In genomic region chr19:43607238-43608205, GRCh38 we compare ENCODE assay signal across 16 cellular contexts. TPM values are rescaled to one million over a fixed set of nuclear protein-coding genes. Genes with fewer than 3 reads are reported as not detected.
DNase-seq lines count a peak whose midpoint lies in the region; FAIRE-seq and TF ChIP-seq lines count a peak whose summit lies in the region.
"Had no signal": no experiment of that assay in that cellular context is flagged by ENCODE, and none has a peak within 500 bp of the region (broad histone marks: within the 10 kb centered on the region; RNA-seq: fewer than 3 reads in every experiment).

No MANE protein-coding gene starts in this region.

- H3K36me3 ChIP-seq in endothelial cell of umbilical vein (ENCODE audit: control insufficient read depth in 2 of 2, extremely low read depth in 1 of 2, insufficient read depth in 2 of 2, low read length in 2 of 2) = peaks cover 0 to 23% of the 10 kb centered on the region in 2 experiments
- H3K36me3 ChIP-seq in suprapubic skin = peaks cover 26% of the 10 kb centered on the region
- H3K36me3 ChIP-seq: colonic mucosa had no signal

- BruUV-seq in endothelial cell of umbilical vein (replicated peaks; lab: Mats Ljungman, UMichigan) = TSS peak; percentile 47

- H3K27ac ChIP-seq in endothelial cell of umbilical vein (ENCODE audit: insufficient read depth, low read depth, low read length) (no peak overlapping the region), suprapubic skin (peak overlapping the region; percentile 52)
- H3K27ac ChIP-seq: A549, colonic mucosa, right lobe of liver, upper lobe of left lung had no signal

- no peak overlapping the region for H3K4me3 Mint-ChIP-seq in activated CD4-positive, alpha-beta T cell treated with anti-CD3 and anti-CD28 coated beads, Interleukin-2, amount 10 ng/mL, durations not matched to agents 7 days and 5 days
- H3K4me3 Mint-ChIP-seq in activated CD4-positive, alpha-beta T cell treated with anti-CD3 and anti-CD28 coated beads, Interleukin-2, amount 10 ng/mL, durations not matched to agents 24 days and 14 days = no peak overlapping the region

- TF ChIP-seq EP300 in suprapubic skin (IDR thresholded peaks at IDR 0.05) = no peak

- intact Hi-C loops in activated CD4-positive, alpha-beta T cell treated with anti-CD3 and anti-CD28 coated beads, Interleukin-2, amount 10 ng/mL, durations not matched to agents 24 days and 14 days (cut with micrococcal nuclease) = no loop called here
- intact Hi-C loops in endothelial cell of umbilical vein (cut with micrococcal nuclease) = no loop called here

- peaks cover 11% of the 10 kb centered on the region for H3K36me3 Mint-ChIP-seq in activated CD4-positive, alpha-beta T cell treated with anti-CD3 and anti-CD28 coated beads, Interleukin-2, amount 10 ng/mL, durations not matched to agents 7 days and 5 days (ENCODE audit: low read depth)
- H3K36me3 Mint-ChIP-seq in activated CD4-positive, alpha-beta T cell treated with anti-CD3 and anti-CD28 coated beads, Interleukin-2, amount 10 ng/mL, durations not matched to agents 24 days and 14 days (ENCODE audit: low read depth) = peaks cover 6% of the 10 kb centered on the region

- H3K27me3 ChIP-seq in endothelial cell of umbilical vein (ENCODE audit: control insufficient read depth in 2 of 2, insufficient read depth in 2 of 2, low read length in 2 of 2) = no peaks in the 10 kb centered on the region
- H3K27me3 ChIP-seq in suprapubic skin = no peaks in the 10 kb centered on the region
- H3K27me3 ChIP-seq: colonic mucosa, right lobe of liver, upper lobe of left lung had no signal

- no peaks in the 10 kb centered on the region for H3K4me1 ChIP-seq in endothelial cell of umbilical vein (ENCODE audit: control insufficient read depth, extremely low read depth, insufficient read depth, low read length)
- H3K4me1 ChIP-seq in suprapubic skin = peaks cover 24% of the 10 kb centered on the region
- H3K4me1 ChIP-seq: colonic mucosa, right lobe of liver, upper lobe of left lung had no signal

- no peaks in the 10 kb centered on the region for H3K9me1 ChIP-seq in endothelial cell of umbilical vein (replicated peaks; ENCODE audit: control insufficient read depth, extremely low read depth, insufficient read depth, low read length)

- no peak overlapping the region for H2AFZ ChIP-seq in endothelial cell of umbilical vein (ENCODE audit: low read depth, low read length)

- CTCF ChIA-PET in activated CD4-positive, alpha-beta T cell treated with anti-CD3 and anti-CD28 coated beads, Interleukin-2, amount 10 ng/mL, durations not matched to agents 7 days and 5 days (lab: Charles Lee) = interaction anchor here (0.7 to 1.0 kb wide), 2 partner anchors 8 to 13 kb away, joined by 3 to 4 read pairs; no protein-coding TSS in a partner anchor
- CTCF ChIA-PET in endothelial cell of umbilical vein (lab: Charles Lee) = no interaction called here

- peak overlapping the region; percentile 50 for H3K27ac Mint-ChIP-seq in activated CD4-positive, alpha-beta T cell treated with anti-CD3 and anti-CD28 coated beads, Interleukin-2, amount 10 ng/mL, durations not matched to agents 7 days and 5 days
- no peak overlapping the region for H3K27ac Mint-ChIP-seq in activated CD4-positive, alpha-beta T cell treated with anti-CD3 and anti-CD28 coated beads, Interleukin-2, amount 10 ng/mL, durations not matched to agents 24 days and 14 days

- H3K27me3 Mint-ChIP-seq in activated CD4-positive, alpha-beta T cell treated with anti-CD3 and anti-CD28 coated beads, Interleukin-2, amount 10 ng/mL, durations not matched to agents 7 days and 5 days = no peaks in the 10 kb centered on the region
- H3K27me3 Mint-ChIP-seq in activated CD4-positive, alpha-beta T cell treated with anti-CD3 and anti-CD28 coated beads, Interleukin-2, amount 10 ng/mL, durations not matched to agents 24 days and 14 days = no peaks in the 10 kb centered on the region

- no peak overlapping the region for H3K4me2 ChIP-seq in endothelial cell of umbilical vein (ENCODE audit: insufficient read depth, low read length)
- H3K4me2 ChIP-seq: A549 had no signal

- peaks cover 3% of the 10 kb centered on the region for H3K4me1 Mint-ChIP-seq in activated CD4-positive, alpha-beta T cell treated with anti-CD3 and anti-CD28 coated beads, Interleukin-2, amount 10 ng/mL, durations not matched to agents 7 days and 5 days
- no peaks in the 10 kb centered on the region for H3K4me1 Mint-ChIP-seq in activated CD4-positive, alpha-beta T cell treated with anti-CD3 and anti-CD28 coated beads, Interleukin-2, amount 10 ng/mL, durations not matched to agents 24 days and 14 days

- no peak overlapping the region for H3K4me3 ChIP-seq in endothelial cell of umbilical vein (replicated peaks in 1 of 3; ENCODE audit: insufficient read depth in 1 of 3, low read depth in 1 of 3, low read length in 3 of 3)
- H3K4me3 ChIP-seq in suprapubic skin = no peak overlapping the region
- H3K4me3 ChIP-seq: A549, colonic mucosa, right lobe of liver, upper lobe of left lung had no signal

- H4K20me1 ChIP-seq in endothelial cell of umbilical vein (replicated peaks; ENCODE audit: control insufficient read depth, extremely low read depth, insufficient read depth, low read length) = no peaks in the 10 kb centered on the region

- FAIRE-seq in endothelial cell of umbilical vein (lab: Jason Lieb, UNC) = no peak
- FAIRE-seq: A549 had no signal

- POLR2A ChIA-PET in activated CD4-positive, alpha-beta T cell treated with anti-CD3 and anti-CD28 coated beads, Interleukin-2, amount 10 ng/mL, durations not matched to agents 7 days and 5 days (lab: Charles Lee) = no interaction called here
- POLR2A ChIA-PET in endothelial cell of umbilical vein (lab: Charles Lee) = no interaction called here

- no peak overlapping the region for H3K9ac ChIP-seq in endothelial cell of umbilical vein (replicated peaks; ENCODE audit: extremely low read depth, insufficient read depth, low read length)

- dilution Hi-C loops in endothelial cell of umbilical vein (cut with MboI; ENCODE audit: extremely low pct_ligation_motif_present, low sequenced_read_pairs) = no loop called here

- WGBS in suprapubic skin = 70% methylated on average over 28 of the region's 28 CpGs

- DNase-seq in activated CD4-positive, alpha-beta T cell treated with anti-CD3 and anti-CD28 coated beads, Interleukin-2, amount 10 ng/mL, durations not matched to agents 7 days and 5 days = no peak
- no peak for DNase-seq in activated CD4-positive, alpha-beta T cell treated with anti-CD3 and anti-CD28 coated beads, Interleukin-2, amount 10 ng/mL, durations not matched to agents 24 days and 14 days
- no peak for DNase-seq in endothelial cell of umbilical vein (ENCODE audit: low read depth, low spot score)
- DNase-seq in suprapubic skin (ENCODE audit: low spot score in 2 of 2) = no peak
- DNase-seq in NCI-H510A (lab: John Stamatoyannopoulos, UW) = no peak
- DNase-seq in dermis blood vessel endothelial cell = no peak
- DNase-seq: activated naive CD4-positive, alpha-beta T cell treated with anti-CD3 and anti-CD28 coated beads, Interleukin-2, amount 50 U/mL, for 16 hours; colonic mucosa; DND-41; H7; NCI-H2227 treated with DMSO at 0.1 percent for 48 hours; PC-3; T-helper 1 cell; upper lobe of left lung had no signal

- H3K9me3 ChIP-seq in endothelial cell of umbilical vein (replicated peaks; ENCODE audit: control insufficient read depth, insufficient read depth, low read length) (no peaks in the 10 kb centered on the region), suprapubic skin (no peaks in the 10 kb centered on the region)
- H3K9me3 ChIP-seq: A549, colonic mucosa, right lobe of liver, upper lobe of left lung had no signal

- TF ChIP-seq POLR2A in endothelial cell of umbilical vein (IDR thresholded peaks at IDR 0.05; ENCODE audit: low read depth, low read length) (no peak), suprapubic skin (IDR thresholded peaks at IDR 0.05) (no peak)

- no peaks in the 10 kb centered on the region for H3K9me3 Mint-ChIP-seq in activated CD4-positive, alpha-beta T cell treated with anti-CD3 and anti-CD28 coated beads, Interleukin-2, amount 10 ng/mL, durations not matched to agents 7 days and 5 days
- no peaks in the 10 kb centered on the region for H3K9me3 Mint-ChIP-seq in activated CD4-positive, alpha-beta T cell treated with anti-CD3 and anti-CD28 coated beads, Interleukin-2, amount 10 ng/mL, durations not matched to agents 24 days and 14 days

- TF ChIP-seq CTCF in endothelial cell of umbilical vein (IDR thresholded peaks at IDR 0.05; ENCODE audit: extremely low read depth in 1 of 2, insufficient read depth in 1 of 2, low read depth in 1 of 2, low read length in 2 of 2) (no peak), suprapubic skin (IDR thresholded peaks at IDR 0.05) (no peak)

- peaks cover 4% of the 10 kb centered on the region for H3K79me2 ChIP-seq in endothelial cell of umbilical vein (ENCODE audit: control insufficient read depth, insufficient read depth, low read length)

RNA-seq across cellular contexts. Expression of gene SRRM5, which starts 4.4 kb away (rescaled TPM):
- total RNA-seq in activated CD4-positive, alpha-beta T cell treated with anti-CD3 and anti-CD28 coated beads, Interleukin-2, amount 10 ng/mL, durations not matched to agents 7 days and 5 days = under 1 TPM; 0.50 to 0.79 TPM
- total RNA-seq in activated CD4-positive, alpha-beta T cell treated with anti-CD3 and anti-CD28 coated beads, Interleukin-2, amount 10 ng/mL, durations not matched to agents 24 days and 14 days = 0.19 and 0.37 TPM in 2 replicates
- total RNA-seq in endothelial cell of umbilical vein (0.27 and 0.32 TPM in 2 replicates), suprapubic skin (1 to 10 TPM in 1 of 4 donors, not detected in 3; 1.4 TPM), dermis blood vessel endothelial cell (0.05 and 0.17 TPM in 2 replicates)
- 0.13 and 0.17 TPM in 2 replicates for polyA plus RNA-seq in endothelial cell of umbilical vein
- 0.08 and 0.13 TPM in 2 replicates for polyA plus RNA-seq in endothelial cell of umbilical vein (2011; cell fraction: cytosol; rRNA removed)
- polyA plus RNA-seq in endothelial cell of umbilical vein (2011; cell fraction: nucleus; rRNA removed) = 0.76 and 0.88 TPM in 2 replicates
- 0.20 and 0.37 TPM in 2 replicates for polyA plus RNA-seq in endothelial cell of umbilical vein (2012)
- 0.15 and 0.22 TPM in 2 replicates for polyA minus RNA-seq in endothelial cell of umbilical vein
- polyA minus RNA-seq in endothelial cell of umbilical vein (2011; cell fraction: cytosol; rRNA and poly(A)+ RNA removed) = not detected
- polyA minus RNA-seq in endothelial cell of umbilical vein (2011; cell fraction: nucleus; rRNA and poly(A)+ RNA removed) = 0.29 and 0.34 TPM in 2 replicates

RNA-seq across cellular contexts. Expression of gene ZNF576, which starts 11.1 kb away (rescaled TPM):
- total RNA-seq in activated CD4-positive, alpha-beta T cell treated with anti-CD3 and anti-CD28 coated beads, Interleukin-2, amount 10 ng/mL, durations not matched to agents 7 days and 5 days = 10 to 100 TPM; 14.1 to 14.9 TPM
- 14.4 and 15.3 TPM in 2 replicates for total RNA-seq in activated CD4-positive, alpha-beta T cell treated with anti-CD3 and anti-CD28 coated beads, Interleukin-2, amount 10 ng/mL, durations not matched to agents 24 days and 14 days
- total RNA-seq in endothelial cell of umbilical vein (19.5 and 20.3 TPM in 2 replicates), suprapubic skin (10 to 100 TPM in 3 of 4 donors, 1 to 10 TPM in 1; 9.2 to 20.8 (median 13.7) TPM), dermis blood vessel endothelial cell (10.8 and 12.6 TPM in 2 replicates)
- polyA plus RNA-seq in endothelial cell of umbilical vein = 27.7 and 38.3 TPM in 2 replicates
- 15.7 and 19.2 TPM in 2 replicates for polyA plus RNA-seq in endothelial cell of umbilical vein (2011; cell fraction: cytosol; rRNA removed)
- polyA plus RNA-seq in endothelial cell of umbilical vein (2011; cell fraction: nucleus; rRNA removed) = 6.8 and 7.3 TPM in 2 replicates
- 14.8 and 16.0 TPM in 2 replicates for polyA plus RNA-seq in endothelial cell of umbilical vein (2012)
- 6.9 and 8.5 TPM in 2 replicates for polyA minus RNA-seq in endothelial cell of umbilical vein
- polyA minus RNA-seq in endothelial cell of umbilical vein (2011; cell fraction: cytosol; rRNA and poly(A)+ RNA removed) = 5.0 TPM
- 6.8 and 9.3 TPM in 2 replicates for polyA minus RNA-seq in endothelial cell of umbilical vein (2011; cell fraction: nucleus; rRNA and poly(A)+ RNA removed)

RNA-seq across cellular contexts. Expression of gene IRGQ, which starts 11.6 kb away (rescaled TPM):
- total RNA-seq in activated CD4-positive, alpha-beta T cell treated with anti-CD3 and anti-CD28 coated beads, Interleukin-2, amount 10 ng/mL, durations not matched to agents 7 days and 5 days = 1 to 10 TPM; 9.0 to 9.7 TPM
- 31.5 and 32.7 TPM in 2 replicates for total RNA-seq in activated CD4-positive, alpha-beta T cell treated with anti-CD3 and anti-CD28 coated beads, Interleukin-2, amount 10 ng/mL, durations not matched to agents 24 days and 14 days
- total RNA-seq in endothelial cell of umbilical vein = 33.2 and 34.1 TPM in 2 replicates
- 15.8 and 16.0 TPM in 2 replicates for polyA plus RNA-seq in endothelial cell of umbilical vein
- polyA plus RNA-seq in endothelial cell of umbilical vein (2011; cell fraction: cytosol; rRNA removed) = 14.4 and 14.7 TPM in 2 replicates
- 15.9 and 18.4 TPM in 2 replicates for polyA plus RNA-seq in endothelial cell of umbilical vein (2011; cell fraction: nucleus; rRNA removed)
- polyA plus RNA-seq in endothelial cell of umbilical vein (2012) = 6.1 and 6.9 TPM in 2 replicates
- polyA minus RNA-seq in endothelial cell of umbilical vein = 33.0 and 35.5 TPM in 2 replicates
- polyA minus RNA-seq in endothelial cell of umbilical vein (2011; cell fraction: cytosol; rRNA and poly(A)+ RNA removed) = 5.2 TPM
- 9.2 and 11.1 TPM in 2 replicates for polyA minus RNA-seq in endothelial cell of umbilical vein (2011; cell fraction: nucleus; rRNA and poly(A)+ RNA removed)
- 10 to 100 TPM; 17.2 to 24.7 (median 19.9) TPM for total RNA-seq in suprapubic skin
- total RNA-seq in dermis blood vessel endothelial cell = 27.2 and 34.6 TPM in 2 replicates

RNA-seq across cellular contexts. Expression of gene ZNF428, which starts 11.9 kb away (rescaled TPM):
- total RNA-seq in activated CD4-positive, alpha-beta T cell treated with anti-CD3 and anti-CD28 coated beads, Interleukin-2, amount 10 ng/mL, durations not matched to agents 7 days and 5 days = 10 to 100 TPM; 24.5 to 30.5 TPM
- total RNA-seq in activated CD4-positive, alpha-beta T cell treated with anti-CD3 and anti-CD28 coated beads, Interleukin-2, amount 10 ng/mL, durations not matched to agents 24 days and 14 days = 18.1 and 19.4 TPM in 2 replicates
- 51.8 and 56.2 TPM in 2 replicates for total RNA-seq in endothelial cell of umbilical vein
- polyA plus RNA-seq in endothelial cell of umbilical vein = 29.2 and 30.7 TPM in 2 replicates
- polyA plus RNA-seq in endothelial cell of umbilical vein (2011; cell fraction: cytosol; rRNA removed) = 36.3 and 53.6 TPM in 2 replicates
- polyA plus RNA-seq in endothelial cell of umbilical vein (2011; cell fraction: nucleus; rRNA removed) = 16.4 and 19.4 TPM in 2 replicates
- 36.4 and 59.1 TPM in 2 replicates for polyA plus RNA-seq in endothelial cell of umbilical vein (2012)
- 6.9 and 13.4 TPM in 2 replicates for polyA minus RNA-seq in endothelial cell of umbilical vein
- polyA minus RNA-seq in endothelial cell of umbilical vein (2011; cell fraction: cytosol; rRNA and poly(A)+ RNA removed) = 2.5 TPM
- 5.4 and 7.9 TPM in 2 replicates for polyA minus RNA-seq in endothelial cell of umbilical vein (2011; cell fraction: nucleus; rRNA and poly(A)+ RNA removed)
- 10 to 100 TPM; 10.6 to 19.3 (median 17.5) TPM for total RNA-seq in suprapubic skin
- total RNA-seq in dermis blood vessel endothelial cell = 41.5 and 46.5 TPM in 2 replicates

RNA-seq across cellular contexts. Expression of gene PINLYP, which starts 31.9 kb away (rescaled TPM):
- 1 to 10 TPM; 4.1 to 5.0 TPM for total RNA-seq in activated CD4-positive, alpha-beta T cell treated with anti-CD3 and anti-CD28 coated beads, Interleukin-2, amount 10 ng/mL, durations not matched to agents 7 days and 5 days
- total RNA-seq in activated CD4-positive, alpha-beta T cell treated with anti-CD3 and anti-CD28 coated beads, Interleukin-2, amount 10 ng/mL, durations not matched to agents 24 days and 14 days = 7.9 and 9.9 TPM in 2 replicates
- total RNA-seq in endothelial cell of umbilical vein (2.6 and 5.5 TPM in 2 replicates), suprapubic skin (10 to 100 TPM in 3 of 4 donors, 1 to 10 TPM in 1; 4.7 to 22.1 (median 10.9) TPM), dermis blood vessel endothelial cell (0.68 and 3.7 TPM in 2 replicates)
- polyA plus RNA-seq in endothelial cell of umbilical vein = 4.8 and 5.5 TPM in 2 replicates
- 3.4 and 3.8 TPM in 2 replicates for polyA plus RNA-seq in endothelial cell of umbilical vein (2011; cell fraction: cytosol; rRNA removed)
- polyA plus RNA-seq in endothelial cell of umbilical vein (2011; cell fraction: nucleus; rRNA removed) = 8.2 and 11.9 TPM in 2 replicates
- polyA plus RNA-seq in endothelial cell of umbilical vein (2012) = 4.2 and 4.6 TPM in 2 replicates
- polyA minus RNA-seq in endothelial cell of umbilical vein = 1.7 and 2.9 TPM in 2 replicates
- not detected for polyA minus RNA-seq in endothelial cell of umbilical vein (2011; cell fraction: cytosol; rRNA and poly(A)+ RNA removed)
- 2.2 and 3.0 TPM in 2 replicates for polyA minus RNA-seq in endothelial cell of umbilical vein (2011; cell fraction: nucleus; rRNA and poly(A)+ RNA removed)
